Comparison of ENCODE assay signal across 12 cellular contexts in the genomic region with DNA sequence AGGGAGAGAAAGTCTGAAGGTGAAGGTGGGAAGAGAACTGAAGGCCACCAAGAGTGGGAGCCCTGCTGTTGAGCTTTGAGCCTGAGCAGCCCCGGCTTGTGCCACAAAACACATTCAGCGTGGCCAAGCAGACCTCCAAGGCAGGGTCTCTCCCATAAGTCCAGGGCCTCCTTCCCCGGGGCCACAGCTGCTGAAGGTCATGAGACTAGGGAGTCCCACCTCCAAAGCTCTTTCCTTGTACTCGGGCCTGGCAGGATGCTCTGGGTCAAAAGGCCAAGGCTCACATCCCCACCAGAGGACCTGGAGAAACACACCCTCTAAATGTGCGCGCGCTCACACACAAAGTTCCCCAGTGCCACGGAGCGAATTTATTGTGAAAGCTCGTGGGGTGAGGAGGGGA. TPM values are rescaled to one million over a fixed set of nuclear protein-coding genes. Genes with fewer than 3 reads are reported as not detected.
DNase-seq lines count a peak whose midpoint lies in the region; ATAC-seq, FAIRE-seq and TF ChIP-seq lines count a peak whose summit lies in the region.
"Had no signal": no experiment of that assay in that cellular context is flagged by ENCODE, and none has a peak within 500 bp of the region (broad histone marks: within the 10 kb centered on the region; RNA-seq: fewer than 3 reads in every experiment).

No MANE protein-coding gene starts in this region.

- H3K4me2 ChIP-seq in GM12878 (ENCODE audit: control insufficient read depth, insufficient read depth), result 0 out of 2 replicates have a peak overlapping the region, but pooled peaks have one; percentile 68

- no peak for ATAC-seq in GM12878
- no peak for ATAC-seq in stimulated activated naive CD8-positive, alpha-beta T cell treated with anti-CD3 and anti-CD28 coated beads, Interleukin-15, amount 100 ng/mL, for 72 hours
- ATAC-seq in body of pancreas, result no peak
- no peak for ATAC-seq in GM18511 (IDR thresholded peaks at IDR 0.05; ENCODE audit: unreplicated experiment)
- ATAC-seq: left lobe of liver had no signal

- TF ChIP-seq POLR2A in NB4 (IDR thresholded peaks at IDR 0.05; ENCODE audit: extremely low read depth, insufficient read length) (no peak), GM12878 (IDR thresholded peaks at IDR 0.05; ENCODE audit: low read depth, low read length) (no peak), body of pancreas (IDR thresholded peaks at IDR 0.05) (no peak)

- peak overlapping the region; percentile 37 for H3K27ac Mint-ChIP-seq in activated naive CD4-positive, alpha-beta T cell treated with anti-CD3 and anti-CD28 coated beads, Interleukin-2, amount 10 ng/mL, durations not matched to agents 7 days and 5 days
- peak overlapping the region in 1 of 2 donors; percentile 19 for H3K27ac Mint-ChIP-seq in stimulated activated naive CD8-positive, alpha-beta T cell treated with anti-CD3 and anti-CD28 coated beads, Interleukin-15, amount 100 ng/mL, for 72 hours

- H3K9me3 ChIP-seq in GM12878 (replicated peaks; ENCODE audit: control insufficient read depth, insufficient read depth, low read length), result no peaks in the 10 kb centered on the region; the same call in 2 of the 3 replicates
- H3K9me3 ChIP-seq in body of pancreas, result no peaks in the 10 kb centered on the region

- no peak overlapping the region for H3K9ac ChIP-seq in GM12878 (ENCODE audit: control insufficient read depth, insufficient read depth, low read length)

- H3K4me3 ChIP-seq in NB4 (ENCODE audit: low read depth, low read length) (peak overlapping the region; percentile 22), GM12878 (no peak overlapping the region; the same call in 1 of the 2 replicates), body of pancreas (no peak overlapping the region)

- RAD21 ChIA-PET in GM12878 (lab: Charles Lee; ENCODE audit: unreplicated experiment), result no interaction called here

- H3K9me3 Mint-ChIP-seq in activated naive CD4-positive, alpha-beta T cell treated with anti-CD3 and anti-CD28 coated beads, Interleukin-2, amount 10 ng/mL, durations not matched to agents 7 days and 5 days, result no peaks in the 10 kb centered on the region
- H3K9me3 Mint-ChIP-seq in stimulated activated naive CD8-positive, alpha-beta T cell treated with anti-CD3 and anti-CD28 coated beads, Interleukin-15, amount 100 ng/mL, for 72 hours, result no peaks in the 10 kb centered on the region
- H3K9me3 Mint-ChIP-seq: IgD-negative memory B cell had no signal

- no peak for DNase-seq in activated naive CD4-positive, alpha-beta T cell treated with anti-CD3 and anti-CD28 coated beads, Interleukin-2, amount 10 ng/mL, durations not matched to agents 7 days and 5 days
- no peak for DNase-seq in activated naive CD4-positive, alpha-beta T cell (lab: John Stamatoyannopoulos, UW)
- DNase-seq in NB4 (ENCODE audit: low read depth), result no peak
- DNase-seq in GM12878 (ENCODE audit: low read depth, low spot score), result no peak
- no peak for DNase-seq in stimulated activated naive CD8-positive, alpha-beta T cell treated with anti-CD3 and anti-CD28 coated beads, Interleukin-15, amount 100 ng/mL, for 72 hours
- no peak for DNase-seq in body of pancreas
- DNase-seq in inferior parietal cortex (ENCODE audit: extremely low spot score), result no peak
- DNase-seq: NCI-H2029 had no signal

- TF ChIP-seq RAD21 in GM12878 (IDR thresholded peaks at IDR 0.05; ENCODE audit: insufficient read depth, low read depth, low read length), result no peak

- H3K36me3 ChIP-seq in GM12878 (ENCODE audit: control insufficient read depth in 2 of 2, insufficient read depth in 2 of 2, low read length in 1 of 2) (peaks cover 0 to 2% of the 10 kb centered on the region in 2 experiments; a peak in 3 of 4 replicates), body of pancreas (replicated peaks in 1 of 2; ENCODE audit: insufficient read depth in 1 of 2, low read depth in 2 of 2) (no peaks in the 10 kb centered on the region)

- CTCF ChIA-PET in activated naive CD4-positive, alpha-beta T cell treated with anti-CD3 and anti-CD28 coated beads, Interleukin-2, amount 10 ng/mL, durations not matched to agents 7 days and 5 days (lab: Charles Lee), result interaction anchor here (14.7 kb wide), 1 partner anchor 19 kb away, joined by 241 read pairs; a partner anchor contains a TSS
- CTCF ChIA-PET in GM12878 (lab: Yijun Ruan, JAX), result interaction anchor here (1.8 to 8.7 kb wide), 2 partner anchors 18 to 166 kb away, joined by 5 to 172 read pairs; a partner anchor contains a TSS

- no peaks in the 10 kb centered on the region; the same call in 1 of the 2 replicates for H3K4me1 ChIP-seq in GM12878 (ENCODE audit: control insufficient read depth, insufficient read depth, low read length)
- peaks cover 30% of the 10 kb centered on the region for H3K4me1 ChIP-seq in body of pancreas

- H3K27me3 Mint-ChIP-seq in activated naive CD4-positive, alpha-beta T cell treated with anti-CD3 and anti-CD28 coated beads, Interleukin-2, amount 10 ng/mL, durations not matched to agents 7 days and 5 days, result no peaks in the 10 kb centered on the region
- no peaks in the 10 kb centered on the region for H3K27me3 Mint-ChIP-seq in stimulated activated naive CD8-positive, alpha-beta T cell treated with anti-CD3 and anti-CD28 coated beads, Interleukin-15, amount 100 ng/mL, for 72 hours
- H3K27me3 Mint-ChIP-seq: IgD-negative memory B cell had no signal

- BruUV-seq in GM12878 (replicated peaks; lab: Mats Ljungman, UMichigan), result no TSS peak

- no peak overlapping the region for H2AFZ ChIP-seq in GM12878 (ENCODE audit: control insufficient read depth, low read depth, low read length)

- TF ChIP-seq CTCF in NB4 (IDR thresholded peaks at IDR 0.05; ENCODE audit: low read depth, low read length), result no peak
- TF ChIP-seq CTCF in GM12878 (IDR thresholded peaks at IDR 0.05 in 2 of 3, conservative IDR thresholded peaks at IDR 0.05 in 1 of 3; ENCODE audit: control insufficient read depth in 2 of 3, extremely low read depth in 1 of 3, insufficient read depth in 1 of 3, low read depth in 3 of 3, low read length in 3 of 3), result no peak
- no peak for TF ChIP-seq CTCF in body of pancreas (IDR thresholded peaks at IDR 0.05)

- in situ Hi-C loops in GM12878 (cut with MboI), result loop anchor here (10.0 kb wide), 1 partner anchor 55 kb away; no protein-coding TSS in a partner anchor

- peaks cover 30% of the 10 kb centered on the region for H3K79me2 ChIP-seq in GM12878 (ENCODE audit: control insufficient read depth, insufficient read depth, low read length)

- no peaks in the 10 kb centered on the region for H4K20me1 ChIP-seq in GM12878 (ENCODE audit: control insufficient read depth, insufficient read depth)

- POLR2A ChIA-PET in GM12878 (lab: Charles Lee), result interaction anchor here (0.5 to 5.8 kb wide), 4 partner anchors 18 to 135 kb away, joined by 3 to 68 read pairs (median 5); a partner anchor contains a TSS

- H3K4me1 Mint-ChIP-seq in activated naive CD4-positive, alpha-beta T cell treated with anti-CD3 and anti-CD28 coated beads, Interleukin-2, amount 10 ng/mL, durations not matched to agents 7 days and 5 days, result peaks cover 33% of the 10 kb centered on the region
- peaks cover 54% of the 10 kb centered on the region for H3K4me1 Mint-ChIP-seq in stimulated activated naive CD8-positive, alpha-beta T cell treated with anti-CD3 and anti-CD28 coated beads, Interleukin-15, amount 100 ng/mL, for 72 hours

- no peaks in the 10 kb centered on the region for H3K27me3 ChIP-seq in GM12878 (replicated peaks in 1 of 2; ENCODE audit: control insufficient read depth in 2 of 2, insufficient read depth in 2 of 2, low read length in 1 of 2)
- no peaks in the 10 kb centered on the region for H3K27me3 ChIP-seq in body of pancreas

- 93% methylated on average over 10 of the region's 10 CpGs for WGBS in GM12878 (ENCODE audit: insufficient coverage, insufficient replicate concordance, low lambda C conversion rate, missing lambda C conversion rate)
- 66 to 74% methylated on average over 3 to 7 of the region's 10 CpGs for WGBS in body of pancreas, 2 donors

- H3K36me3 Mint-ChIP-seq in activated naive CD4-positive, alpha-beta T cell treated with anti-CD3 and anti-CD28 coated beads, Interleukin-2, amount 10 ng/mL, durations not matched to agents 7 days and 5 days, result peaks cover 21% of the 10 kb centered on the region

- 0 out of 2 replicates have a peak overlapping the region, but pooled peaks have one; percentile 50 for H3K27ac ChIP-seq in GM12878 (ENCODE audit: control insufficient read depth, insufficient read depth)
- peak overlapping the region in 1 of 4 donors; percentile 95 for H3K27ac ChIP-seq in body of pancreas

- no peak for FAIRE-seq in GM12878 (lab: Jason Lieb, UNC)

- peak overlapping the region; percentile 94 for H3K4me3 Mint-ChIP-seq in activated naive CD4-positive, alpha-beta T cell treated with anti-CD3 and anti-CD28 coated beads, Interleukin-2, amount 10 ng/mL, durations not matched to agents 7 days and 5 days
- H3K4me3 Mint-ChIP-seq in stimulated activated naive CD8-positive, alpha-beta T cell treated with anti-CD3 and anti-CD28 coated beads, Interleukin-15, amount 100 ng/mL, for 72 hours, result peak overlapping the region; percentile 26 to 91

- TF ChIP-seq EP300 in GM12878 (IDR thresholded peaks at IDR 0.05; ENCODE audit: borderline replicate concordance in 1 of 2, control insufficient read depth in 1 of 2, low read depth in 2 of 2, low read length in 2 of 2), result no peak

- intact Hi-C loops in GM12878 (cut with micrococcal nuclease; ENCODE audit: unreplicated experiment), result loop anchor here (5.0 kb wide), 2 partner anchors 207 to 443 kb away; a partner anchor contains a TSS
- intact Hi-C loops in body of pancreas (cut with DNase I), result no loop called here

- SMC1A ChIA-PET in GM12878 (lab: Charles Lee; ENCODE audit: uncharacterized antibody, unreplicated experiment), result interaction anchor here (1.7 kb wide), 1 partner anchor 39 kb away, joined by 4 read pairs; no protein-coding TSS in a partner anchor

RNA-seq across cellular contexts. Expression of a gene that starts 3.5 kb away (rescaled TPM):
- total RNA-seq in GM12878 (2013; cell fraction: nucleolus; rRNA removed), result 91.6 and 99.6 TPM in 2 replicates
- total RNA-seq in GM12878 (2014; rRNA removed), result 77.1 and 92.8 TPM in 2 replicates
- 19.0 and 19.5 TPM in 2 replicates for total RNA-seq in GM12878 (2014; rRNA removed; fragmentation: Illumina TruSeq; extraction: Trizol)
- total RNA-seq in GM12878 (2021), result 112 and 120 TPM in 2 replicates
- 15.0 TPM for polyA plus RNA-seq in GM12878 (2011; ENCODE audit: low read depth)
- polyA plus RNA-seq in GM12878 (2011; rRNA removed), result 8.5 and 22.0 TPM in 2 replicates
- 33.8 and 45.0 TPM in 2 replicates for polyA plus RNA-seq in GM12878 (2011; cell fraction: cytosol; rRNA removed)
- 299 and 365 TPM in 2 replicates for polyA plus RNA-seq in GM12878 (2011; cell fraction: nucleus; rRNA removed)
- 51.0 and 62.3 TPM in 2 replicates for polyA plus RNA-seq in GM12878 (2012)
- polyA plus RNA-seq in GM12878 (2014; fragmentation: Illumina TruSeq; extraction: Trizol), result 2.2 and 14.6 TPM in 2 replicates
- 1 to 10 TPM in 1 of 2 experiments, under 1 TPM in 1; 0.71 to 6.0 TPM for polyA plus RNA-seq in GM12878 (2014; fragmentation: Nextera tagmentation; extraction: Ambion mirVana)
- 102 and 116 TPM in 2 replicates for polyA plus RNA-seq in GM12878 (2014; rRNA removed)
- 10 to 100 TPM; 66.6 to 81.6 TPM for polyA plus RNA-seq in GM12878 (2016; fragmentation: Nextera tagmentation; extraction: Ambion mirVana)
- polyA minus RNA-seq in GM12878 (2011; rRNA and poly(A)+ RNA removed), result 9.7 and 37.3 TPM in 2 replicates
- polyA minus RNA-seq in GM12878 (2011; cell fraction: cytosol; rRNA and poly(A)+ RNA removed), result 23.3 and 31.5 TPM in 2 replicates
- 47.1 and 68.5 TPM in 2 replicates for polyA minus RNA-seq in GM12878 (2011; cell fraction: nucleus; rRNA and poly(A)+ RNA removed)
- 10 to 100 TPM in 1 of 2 donors, 1 to 10 TPM in 1; 8.6 to 16.6 TPM for total RNA-seq in body of pancreas

RNA-seq across cellular contexts. Expression of a gene that starts 5.3 kb away (rescaled TPM):
- total RNA-seq in GM12878 (2013; cell fraction: nucleolus; rRNA removed), result 17.5 and 20.3 TPM in 2 replicates
- total RNA-seq in GM12878 (2014; rRNA removed), result 82.6 and 100 TPM in 2 replicates
- 59.6 and 69.5 TPM in 2 replicates for total RNA-seq in GM12878 (2014; rRNA removed; fragmentation: Illumina TruSeq; extraction: Trizol)
- total RNA-seq in GM12878 (2021), result 113 and 123 TPM in 2 replicates
- polyA plus RNA-seq in GM12878 (2011; ENCODE audit: low read depth), result 40.6 TPM
- 25.4 and 45.1 TPM in 2 replicates for polyA plus RNA-seq in GM12878 (2011; rRNA removed)
- 77.8 and 104 TPM in 2 replicates for polyA plus RNA-seq in GM12878 (2011; cell fraction: cytosol; rRNA removed)
- 54.2 and 67.6 TPM in 2 replicates for polyA plus RNA-seq in GM12878 (2011; cell fraction: nucleus; rRNA removed)
- 64.3 and 68.0 TPM in 2 replicates for polyA plus RNA-seq in GM12878 (2012)
- polyA plus RNA-seq in GM12878 (2014; fragmentation: Illumina TruSeq; extraction: Trizol), result 88.7 and 97.7 TPM in 2 replicates
- 10 to 100 TPM in 1 of 2 experiments, 1 to 10 TPM in 1; 7.9 to 26.6 TPM for polyA plus RNA-seq in GM12878 (2014; fragmentation: Nextera tagmentation; extraction: Ambion mirVana)
- 158 TPM in 2 replicates for polyA plus RNA-seq in GM12878 (2014; rRNA removed)
- polyA plus RNA-seq in GM12878 (2016; fragmentation: Nextera tagmentation; extraction: Ambion mirVana), result 100 to 1,000 TPM; 209 to 212 TPM
- polyA minus RNA-seq in GM12878 (2011; rRNA and poly(A)+ RNA removed), result 31.8 and 50.4 TPM in 2 replicates
- polyA minus RNA-seq in GM12878 (2011; cell fraction: cytosol; rRNA and poly(A)+ RNA removed), result 17.2 and 25.0 TPM in 2 replicates
- 13.3 and 24.4 TPM in 2 replicates for polyA minus RNA-seq in GM12878 (2011; cell fraction: nucleus; rRNA and poly(A)+ RNA removed)
- 10 to 100 TPM; 30.3 to 74.7 TPM for total RNA-seq in body of pancreas

RNA-seq across cellular contexts. Expression of a gene that starts 14.9 kb away (rescaled TPM):
- 8.3 and 9.0 TPM in 2 replicates for total RNA-seq in GM12878 (2013; cell fraction: nucleolus; rRNA removed)
- total RNA-seq in GM12878 (2014; rRNA removed) (2.1 and 2.2 TPM in 2 replicates), GM12878 (2014; rRNA removed; fragmentation: Illumina TruSeq; extraction: Trizol) (1.6 and 1.8 TPM in 2 replicates), GM12878 (2021) (4.9 and 6.8 TPM in 2 replicates), body of pancreas (1 to 10 TPM in 1 of 2 donors, under 1 TPM in 1; 0.66 to 6.0 TPM)
- 3.9 TPM for polyA plus RNA-seq in GM12878 (2011; ENCODE audit: low read depth)
- polyA plus RNA-seq in GM12878 (2011; rRNA removed) (1.1 and 1.6 TPM in 2 replicates), GM12878 (2014; fragmentation: Illumina TruSeq; extraction: Trizol) (0.19 and 1.3 TPM in 2 replicates), GM12878 (2014; fragmentation: Nextera tagmentation; extraction: Ambion mirVana) (not detected), GM12878 (2014; rRNA removed) (4.0 and 4.5 TPM in 2 replicates), GM12878 (2016; fragmentation: Nextera tagmentation; extraction: Ambion mirVana) (under 1 TPM in 1 of 2 experiments, not detected in 1; 0.36 TPM)
- polyA plus RNA-seq in GM12878 (2011; cell fraction: cytosol; rRNA removed), result 2.1 and 2.3 TPM in 2 replicates
- 4.1 and 6.0 TPM in 2 replicates for polyA plus RNA-seq in GM12878 (2011; cell fraction: nucleus; rRNA removed)
- 7.1 and 8.3 TPM in 2 replicates for polyA plus RNA-seq in GM12878 (2012)
- 0.44 and 2.3 TPM in 2 replicates for polyA minus RNA-seq in GM12878 (2011; rRNA and poly(A)+ RNA removed)
- 0.83 TPM in 1 of 2 replicates, not detected in the other for polyA minus RNA-seq in GM12878 (2011; cell fraction: cytosol; rRNA and poly(A)+ RNA removed)
- polyA minus RNA-seq in GM12878 (2011; cell fraction: nucleus; rRNA and poly(A)+ RNA removed), result 0.96 and 2.1 TPM in 2 replicates

RNA-seq across cellular contexts. Expression of a gene that starts 25.1 kb away (rescaled TPM):
- total RNA-seq in GM12878 (2013; cell fraction: nucleolus; rRNA removed), result not detected in 2 replicates
- total RNA-seq in GM12878 (2014; rRNA removed) (not detected in 2 replicates), GM12878 (2014; rRNA removed; fragmentation: Illumina TruSeq; extraction: Trizol) (not detected in 2 replicates), GM12878 (2021) (not detected in 2 replicates), body of pancreas (under 1 TPM; 0.66 to 0.78 TPM)
- not detected for polyA plus RNA-seq in GM12878 (2011; ENCODE audit: low read depth)
- polyA plus RNA-seq in GM12878 (2011; rRNA removed) (not detected in 2 replicates), GM12878 (2014; fragmentation: Illumina TruSeq; extraction: Trizol) (not detected in 2 replicates), GM12878 (2014; fragmentation: Nextera tagmentation; extraction: Ambion mirVana) (not detected), GM12878 (2014; rRNA removed) (not detected in 2 replicates), GM12878 (2016; fragmentation: Nextera tagmentation; extraction: Ambion mirVana) (under 1 TPM; 0.12 to 0.37 TPM)
- 0.03 and 0.07 TPM in 2 replicates for polyA plus RNA-seq in GM12878 (2011; cell fraction: cytosol; rRNA removed)
- 0.43 and 0.44 TPM in 2 replicates for polyA plus RNA-seq in GM12878 (2011; cell fraction: nucleus; rRNA removed)
- polyA plus RNA-seq in GM12878 (2012), result 0.14 and 0.54 TPM in 2 replicates
- polyA minus RNA-seq in GM12878 (2011; rRNA and poly(A)+ RNA removed), result not detected in 2 replicates
- polyA minus RNA-seq in GM12878 (2011; cell fraction: cytosol; rRNA and poly(A)+ RNA removed), result not detected in 2 replicates
- not detected in 2 replicates for polyA minus RNA-seq in GM12878 (2011; cell fraction: nucleus; rRNA and poly(A)+ RNA removed)
- total RNA-seq: left lobe of liver; T-helper 1 cell treated with Interleukin-12 subunit alpha and Interleukin-12 subunit beta and Interleukin-4 antibody, amounts not matched to agents 30 ng/mL and 1 ng/mL, for 36 hours had no signal
- polyA plus RNA-seq: IgD-negative memory B cell had no signal

RNA-seq across cellular contexts. Expression of a gene that starts 42.0 kb away (rescaled TPM):
- 24.5 and 28.7 TPM in 2 replicates for total RNA-seq in GM12878 (2013; cell fraction: nucleolus; rRNA removed)
- total RNA-seq in GM12878 (2014; rRNA removed), result 18.8 and 25.5 TPM in 2 replicates
- 8.8 and 10.6 TPM in 2 replicates for total RNA-seq in GM12878 (2014; rRNA removed; fragmentation: Illumina TruSeq; extraction: Trizol)
- 86.1 and 92.7 TPM in 2 replicates for total RNA-seq in GM12878 (2021)
- polyA plus RNA-seq in GM12878 (2011; ENCODE audit: low read depth), result 14.7 TPM
- 2.3 and 4.1 TPM in 2 replicates for polyA plus RNA-seq in GM12878 (2011; rRNA removed)
- polyA plus RNA-seq in GM12878 (2011; cell fraction: cytosol; rRNA removed), result 11.0 and 15.4 TPM in 2 replicates
- 29.9 and 55.9 TPM in 2 replicates for polyA plus RNA-seq in GM12878 (2011; cell fraction: nucleus; rRNA removed)
- polyA plus RNA-seq in GM12878 (2012), result 25.7 and 35.7 TPM in 2 replicates
- polyA plus RNA-seq in GM12878 (2014; fragmentation: Illumina TruSeq; extraction: Trizol), result 7.4 and 21.5 TPM in 2 replicates
- polyA plus RNA-seq in GM12878 (2014; fragmentation: Nextera tagmentation; extraction: Ambion mirVana), result 1 to 10 TPM; 3.9 to 7.6 TPM
- 32.0 and 45.1 TPM in 2 replicates for polyA plus RNA-seq in GM12878 (2014; rRNA removed)
- polyA plus RNA-seq in GM12878 (2016; fragmentation: Nextera tagmentation; extraction: Ambion mirVana), result 10 to 100 TPM; 39.3 to 39.8 TPM
- polyA minus RNA-seq in GM12878 (2011; rRNA and poly(A)+ RNA removed), result 4.8 and 11.2 TPM in 2 replicates
- 28.6 and 29.6 TPM in 2 replicates for polyA minus RNA-seq in GM12878 (2011; cell fraction: cytosol; rRNA and poly(A)+ RNA removed)
- 9.9 and 19.6 TPM in 2 replicates for polyA minus RNA-seq in GM12878 (2011; cell fraction: nucleus; rRNA and poly(A)+ RNA removed)
- 10 to 100 TPM; 16.6 to 62.6 TPM for total RNA-seq in body of pancreas
